9 cellular contexts compared by ENCODE assay signal in the genomic region with DNA sequence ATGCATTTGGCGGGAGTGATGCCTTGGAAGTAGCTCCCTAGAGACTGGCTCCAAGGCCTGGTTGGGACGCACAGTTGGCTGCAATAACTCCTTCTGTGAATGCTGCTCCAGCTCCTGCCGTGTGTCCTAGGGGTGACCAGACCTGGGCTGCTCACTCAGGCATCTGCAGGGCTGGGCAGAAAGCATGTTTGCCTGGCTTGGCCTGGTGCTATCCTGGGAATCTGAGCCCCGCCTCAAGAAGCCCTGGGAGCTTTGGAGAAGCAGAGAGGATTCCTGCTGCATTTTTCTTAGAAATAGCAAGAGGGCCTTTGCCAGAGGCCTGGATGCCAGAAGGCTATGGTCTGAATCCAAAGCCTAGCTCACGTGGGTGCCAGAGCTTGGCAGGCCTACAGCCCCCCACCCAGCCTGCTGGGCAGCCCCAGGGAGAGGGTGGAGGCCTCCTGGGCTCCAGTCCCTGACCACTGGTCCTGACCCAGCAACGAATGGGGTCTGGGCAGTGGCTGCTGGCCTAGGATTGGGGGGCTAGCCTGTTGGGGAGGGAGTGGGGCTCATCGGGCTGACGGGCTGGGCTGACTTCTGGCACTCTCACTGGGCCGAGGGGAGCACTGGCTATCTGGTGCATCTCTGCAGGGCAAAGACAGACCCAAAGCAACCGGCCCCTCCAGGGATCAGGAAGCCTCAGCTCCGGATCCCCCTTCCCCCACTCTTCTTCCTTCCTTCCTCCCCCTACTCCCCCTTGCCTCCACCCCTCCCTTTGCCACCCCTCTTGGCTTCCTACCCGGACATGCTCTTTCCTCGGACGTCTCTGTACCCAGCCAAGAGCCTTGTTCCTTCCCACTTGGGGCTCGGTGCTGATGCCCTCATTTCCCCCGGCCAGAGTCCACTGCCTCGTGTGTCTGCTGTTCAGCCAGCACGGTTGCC. TPM values are rescaled to one million over a fixed set of nuclear protein-coding genes. Genes with fewer than 3 reads are reported as not detected.
DNase-seq lines count a peak whose midpoint lies in the region; ATAC-seq and TF ChIP-seq lines count a peak whose summit lies in the region.
"Had no signal": no experiment of that assay in that cellular context is flagged by ENCODE, and none has a peak within 500 bp of the region (broad histone marks: within the 10 kb centered on the region; RNA-seq: fewer than 3 reads in every experiment).

No MANE protein-coding gene starts in this region.

- no peak overlapping the region for H3K4me2 ChIP-seq in H9 (ENCODE audit: insufficient read depth, insufficient read length, low read length)

- peak overlapping the region in 2 of 3 experiments; percentile 44 to 64; a peak in 2 of 7 replicates for H3K27ac Mint-ChIP-seq in H9

- peaks cover 10 to 27% (median 22%) of the 10 kb centered on the region in 3 experiments for H3K36me3 Mint-ChIP-seq in H9 (ENCODE audit: insufficient read depth in 1 of 3, low read depth in 3 of 3)

- no peaks in the 10 kb centered on the region for H3K23me2 ChIP-seq in H9 (ENCODE audit: insufficient read length, low read depth, low read length, poor library complexity, severe bottlenecking)

- H3T11ph ChIP-seq in H9 (ENCODE audit: low read length), result no peak overlapping the region

- TF ChIP-seq CTCF in H9 (conservative IDR thresholded peaks at IDR 0.05) (no peak), stomach (IDR thresholded peaks at IDR 0.05) (no peak)

- H2BK20ac ChIP-seq in H9 (ENCODE audit: low read depth, low read length, poor library complexity, severe bottlenecking), result no peak overlapping the region

- H4K91ac ChIP-seq in H9 (ENCODE audit: insufficient read length, low read depth, low read length), result no peak overlapping the region

- peak overlapping the region; percentile 39; the same call in 1 of the 2 replicates for H3K14ac ChIP-seq in H9 (ENCODE audit: insufficient read depth, low read length)

- no peak overlapping the region for H3K56ac ChIP-seq in H9 (ENCODE audit: insufficient read length, low read depth, low read length)

- H3K23ac ChIP-seq in H9 (ENCODE audit: insufficient read length, low read depth, low read length), result no peak overlapping the region

- H3K9ac ChIP-seq in H9 (ENCODE audit: extremely low read depth, insufficient read length, low read length), result no peak overlapping the region

- no peaks in the 10 kb centered on the region for H4K20me1 ChIP-seq in H9 (ENCODE audit: control insufficient read depth, insufficient read depth, insufficient read length)

- H3K27me3 Mint-ChIP-seq in H9 (ENCODE audit: low read depth), result no peaks in the 10 kb centered on the region; the same call in 1 of the 2 replicates

- H3K9me3 Mint-ChIP-seq in H9, result no peaks in the 10 kb centered on the region

- no peak overlapping the region for H2AK5ac ChIP-seq in H9 (ENCODE audit: insufficient read length, low read length)

- H3K4me1 ChIP-seq in H9 (ENCODE audit: insufficient read depth, low read length) (peaks cover 7% of the 10 kb centered on the region; the same call in 1 of the 2 replicates), stomach (peaks cover 92 to 99% (median 97%) of the 10 kb centered on the region in 4 donors)

- H3K4ac ChIP-seq in H9 (ENCODE audit: low read depth, low read length), result no peak overlapping the region

- TF ChIP-seq EP300 in stomach (IDR thresholded peaks at IDR 0.05), result no peak

- H3K27ac ChIP-seq in H9 (ENCODE audit: insufficient read length, low read depth, low read length) (no peak overlapping the region), cingulate gyrus (ENCODE audit: low read depth, low read length) (peak overlapping the region; percentile 88), layer of hippocampus (ENCODE audit: low read depth, low read length) (peak overlapping the region; percentile 73), stomach (peak overlapping the region; percentile 37 to 90 (median 85))

- H3K27me3 ChIP-seq in H9 (ENCODE audit: insufficient read depth, low read length), result no peaks in the 10 kb centered on the region
- no peaks in the 10 kb centered on the region for H3K27me3 ChIP-seq in layer of hippocampus (ENCODE audit: control insufficient read depth, insufficient read depth, low read length)
- H3K27me3 ChIP-seq in stomach, result no peaks in the 10 kb centered on the region

- no peak overlapping the region for H2BK15ac ChIP-seq in H9 (ENCODE audit: low read depth, low read length)

- no peak for ATAC-seq in GM18505 (IDR thresholded peaks at IDR 0.05; ENCODE audit: unreplicated experiment)

- H3K79me1 ChIP-seq in H9 (ENCODE audit: insufficient read depth, low read depth, low read length, poor library complexity, severe bottlenecking), result no peaks in the 10 kb centered on the region

- H2AFZ ChIP-seq in H9 (ENCODE audit: low read length), result no peak overlapping the region

- DNase-seq in H9 (no peak), stomach (peak; percentile 43), HT-29 (ENCODE audit: low spot score) (no peak), DMS79 (lab: John Stamatoyannopoulos, UW) (no peak), NCI-H128 (lab: John Stamatoyannopoulos, UW; ENCODE audit: unreplicated experiment) (no peak)

- intact Hi-C loops in stomach (cut with DNase I; ENCODE audit: low total_unique reads), result no loop called here

- no peaks in the 10 kb centered on the region for H3K79me2 ChIP-seq in H9 (ENCODE audit: insufficient read depth, low read length)

- no peak overlapping the region for H4K8ac ChIP-seq in H9 (replicated peaks; ENCODE audit: insufficient read length, low read depth, low read length)

- H2BK5ac ChIP-seq in H9 (ENCODE audit: insufficient read length, low read length), result no peak overlapping the region

- peak overlapping the region in 1 of 4 donors; percentile 2 for H3K4me3 ChIP-seq in stomach

- no peak overlapping the region for H2BK12ac ChIP-seq in H9 (ENCODE audit: insufficient read length, low read depth, low read length)

- peaks cover 34 to 50% of the 10 kb centered on the region in 2 experiments for H3K4me1 Mint-ChIP-seq in H9

- H3K36me3 ChIP-seq in stomach, result no peaks in the 10 kb centered on the region

- H3K4me3 Mint-ChIP-seq in H9, result peak overlapping the region in 1 of 2 experiments; percentile 52; a peak in 2 of 5 replicates

- WGBS in H9 (ENCODE audit: extremely low coverage, insufficient read length, low lambda C conversion rate), result no CpG with 5 or more reads among the region's 18 CpGs
- WGBS in stomach, 5 donors, result 12 to 19% (median 18%) methylated on average over 16 to 18 of the region's 18 CpGs

- TF ChIP-seq POLR2A in stomach (IDR thresholded peaks at IDR 0.05) (no peak), GM18505 (IDR thresholded peaks at IDR 0.05; ENCODE audit: borderline replicate concordance, extremely low read depth, insufficient read depth, insufficient read length) (no peak)

- no peaks in the 10 kb centered on the region for H3K9me3 ChIP-seq in H9 (ENCODE audit: control insufficient read depth, low read depth, low read length)
- H3K9me3 ChIP-seq in stomach, result no peaks in the 10 kb centered on the region

- no peak overlapping the region for H3K18ac ChIP-seq in H9 (ENCODE audit: insufficient read length, low read depth, low read length)

- H2BK120ac ChIP-seq in H9 (ENCODE audit: low read depth, low read length, poor library complexity, severe bottlenecking), result no peak overlapping the region

- H4K5ac ChIP-seq in H9 (ENCODE audit: insufficient read length, low read depth, low read length), result no peak overlapping the region

RNA-seq across cellular contexts. Expression of a gene that starts 10.5 kb away (rescaled TPM):
- total RNA-seq in H9 (2021) (11.9 and 14.3 TPM in 2 replicates), stomach (10 to 100 TPM; 11.9 to 34.5 (median 31.2) TPM)
- 10 to 100 TPM in 2 of 3 donors, 1 to 10 TPM in 1; 8.9 to 33.8 (median 14.6) TPM for polyA plus RNA-seq in stomach
- 14.6 and 16.5 TPM in 2 replicates for total RNA-seq in HT-29 (2014; rRNA removed; shearing (Covaris generic))

RNA-seq across cellular contexts. Expression of a gene that starts 25.8 kb away (rescaled TPM):
- total RNA-seq in H9 (2021) (0.18 TPM in 1 of 2 replicates, not detected in the other), stomach (not detected)
- not detected for polyA plus RNA-seq in stomach
- 0.18 TPM in 1 of 2 replicates, not detected in the other for total RNA-seq in HT-29 (2014; rRNA removed; shearing (Covaris generic))
- total RNA-seq: bronchial epithelial cell had no signal

RNA-seq across cellular contexts. Expression of a gene that starts 39.4 kb away (rescaled TPM):
- total RNA-seq in H9 (2021) (1.4 and 3.2 TPM in 2 replicates), stomach (1 to 10 TPM in 1 of 5 donors, not detected in 4; 3.1 TPM)
- polyA plus RNA-seq in stomach, result 1 to 10 TPM in 1 of 3 donors, under 1 TPM in 2; 0.15 to 1.1 (median 0.93) TPM
- 0.70 TPM in 1 of 2 replicates, not detected in the other for total RNA-seq in HT-29 (2014; rRNA removed; shearing (Covaris generic))
- total RNA-seq: bronchial epithelial cell had no signal
